ENCODE assay signal across 8 cellular contexts in the genomic region with DNA sequence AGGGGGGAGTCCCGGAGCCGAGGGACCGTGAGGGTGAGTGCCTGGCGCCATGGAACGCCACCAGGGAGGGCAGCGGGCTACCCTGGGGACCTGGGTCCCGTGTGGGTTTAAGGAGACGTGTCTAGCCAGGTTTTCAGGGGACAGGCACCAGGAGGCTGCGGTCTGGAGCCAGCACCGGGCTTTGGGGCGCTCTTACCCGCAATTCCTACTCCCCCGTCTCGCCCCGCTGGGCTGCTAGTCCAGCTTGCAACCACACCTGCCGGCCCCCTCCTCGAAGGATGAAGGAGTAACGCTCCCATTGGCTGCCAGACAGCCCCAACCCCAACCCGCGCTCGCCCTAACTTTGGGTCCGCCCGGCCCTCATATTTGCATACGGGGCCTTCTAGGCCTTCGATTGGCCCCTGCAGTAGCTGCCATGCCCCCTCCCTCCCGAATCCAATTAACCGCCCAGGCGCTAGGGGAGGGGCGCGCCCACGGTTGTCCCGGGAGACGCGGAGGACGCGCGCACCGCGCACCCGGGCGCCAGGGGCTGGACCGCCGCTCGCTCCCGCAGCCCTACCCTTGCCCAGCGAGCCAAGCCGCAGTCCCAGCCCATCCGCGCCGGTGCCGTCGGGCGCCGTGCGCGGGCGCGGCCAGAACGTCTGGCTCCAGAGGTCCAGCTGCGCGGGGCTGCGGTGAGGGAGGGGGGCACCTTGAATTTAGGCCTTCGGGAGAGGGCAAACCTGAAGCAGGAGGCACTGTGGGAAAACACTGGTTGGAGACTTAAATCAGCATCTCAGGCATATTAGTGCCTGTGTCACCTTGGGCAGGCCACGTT. TPM values are rescaled to one million over a fixed set of nuclear protein-coding genes. Genes with fewer than 3 reads are reported as not detected.
DNase-seq lines count a peak whose midpoint lies in the region; ATAC-seq and TF ChIP-seq lines count a peak whose summit lies in the region.

A gene (minus strand): TSS at position 456 of the 817 bp plus-strand sequence. CDS start 157 bp downstream, at position 299.

- H4K20me1 ChIP-seq in BLaER1 treated with 17β-estradiol and CSF1 and Interleukin-3, amounts not matched to agents 10 nM and 100 nM, result peaks cover 0 to 6% (median 0%) of the 10 kb centered on the region in 11 experiments; a peak in 1 of 22 replicates

- WGBS in ovary, 3 donors, result 0 to 1% (median 1%) methylated on average over 48 to 64 of the region's 64 CpGs
- 2% methylated on average over 64 of the region's 64 CpGs for WGBS in thymus

- H3K27me3 ChIP-seq in BLaER1 treated with 17β-estradiol and CSF1 and Interleukin-3, amounts not matched to agents 10 nM and 100 nM, result peaks cover 0 to 59% (median 12%) of the 10 kb centered on the region in 11 experiments; a peak in 12 of 22 replicates
- H3K27me3 ChIP-seq in ovary, result no peaks in the 10 kb centered on the region
- peaks cover 8% of the 10 kb centered on the region for H3K27me3 ChIP-seq in thymus (ENCODE audit: control insufficient read depth, insufficient read depth)

- no peak for TF ChIP-seq POLR2A in ovary (IDR thresholded peaks at IDR 0.05)

- intact Hi-C loops in Right ventricle myocardium inferior (cut with DNase I), result loop anchor here (2.0 kb wide), 1 partner anchor 14 kb away; a partner anchor contains a TSS
- intact Hi-C loops in ovary (cut with DNase I), result loop anchor here in 2 of 4 donors (5.0 kb wide), 1 partner anchor 60 kb away; no protein-coding TSS in a partner anchor

- H3K9ac ChIP-seq in BLaER1 treated with 17β-estradiol and CSF1 and Interleukin-3, amounts not matched to agents 10 nM and 100 nM, result peak within 1 kb of the TSS in 9 of 11 experiments; percentile 23 to 73 (median 51); a peak in 19 of 22 replicates

- peak within 1 kb of the TSS; percentile 83 to 99 (median 96) for H3K4me2 ChIP-seq in BLaER1 treated with 17β-estradiol and CSF1 and Interleukin-3, amounts not matched to agents 10 nM and 100 nM

- ATAC-seq in GM21447 (IDR thresholded peaks at IDR 0.05; ENCODE audit: unreplicated experiment) (peak; percentile 80), Right ventricle myocardium inferior (peak; percentile 99)

- H3K4me1 ChIP-seq in BLaER1 treated with 17β-estradiol and CSF1 and Interleukin-3, amounts not matched to agents 10 nM and 100 nM, result peaks cover 16 to 33% (median 22%) of the 10 kb centered on the region in 10 experiments; a peak in 19 of 20 replicates
- H3K4me1 ChIP-seq in ovary (ENCODE audit: insufficient read depth) (peaks cover 6% of the 10 kb centered on the region), thymus (ENCODE audit: control insufficient read depth, insufficient read depth, low read length) (peaks cover 2% of the 10 kb centered on the region)

- no peak within 1 kb of the TSS; a peak in 1 of 22 replicates for H3K27ac ChIP-seq in BLaER1 treated with 17β-estradiol and CSF1 and Interleukin-3, amounts not matched to agents 10 nM and 100 nM
- no peak within 1 kb of the TSS for H3K27ac ChIP-seq in ovary
- H3K27ac ChIP-seq in thymus (ENCODE audit: low read depth), result no peak within 1 kb of the TSS

- TF ChIP-seq CTCF in ovary (IDR thresholded peaks at IDR 0.05), result no peak

- H3K36me3 ChIP-seq in BLaER1 treated with 17β-estradiol and CSF1 and Interleukin-3, amounts not matched to agents 10 nM and 100 nM, result no peaks in the 10 kb centered on the region
- H3K36me3 ChIP-seq in ovary (no peaks in the 10 kb centered on the region), thymus (ENCODE audit: control insufficient read depth, insufficient read depth) (no peaks in the 10 kb centered on the region)

- H3K9me3 ChIP-seq in BLaER1 treated with 17β-estradiol and CSF1 and Interleukin-3, amounts not matched to agents 10 nM and 100 nM (replicated peaks in 1 of 11), result no peaks in the 10 kb centered on the region
- H3K9me3 ChIP-seq in ovary, result no peaks in the 10 kb centered on the region
- H3K9me3 ChIP-seq in thymus (ENCODE audit: control insufficient read depth), result no peaks in the 10 kb centered on the region

- peak within 1 kb of the TSS; percentile 47 to 70 (median 60) for H3K4me3 ChIP-seq in BLaER1 treated with 17β-estradiol and CSF1 and Interleukin-3, amounts not matched to agents 10 nM and 100 nM
- H3K4me3 ChIP-seq in ovary (peak within 1 kb of the TSS; percentile 44), thymus (ENCODE audit: low read length) (peak within 1 kb of the TSS; percentile 40)

- TF ChIP-seq EP300 in ovary (IDR thresholded peaks at IDR 0.05), result no peak

- DNase-seq in MV-4-11 (lab: John Stamatoyannopoulos, UW) (peak; percentile 77), SK-N-DZ (ENCODE audit: low spot score) (peak; percentile 95), Right ventricle myocardium inferior (ENCODE audit: missing footprints) (peak; percentile 86), ovary (peak; percentile 73 to 86 (median 80))
- peak; percentile 79 for DNase-seq in activated naive CD4-positive, alpha-beta T cell treated with anti-CD3 and anti-CD28 coated beads, Interleukin-2, amount 50 U/mL, for 16 hours

RNA-seq across cellular contexts. Expression of the gene that starts here (rescaled TPM):
- polyA plus RNA-seq in SK-N-DZ (2014; cell fraction: cytosol; rRNA removed), result 0.03 and 0.14 TPM in 2 replicates
- 0.50 and 1.2 TPM in 2 replicates for polyA plus RNA-seq in SK-N-DZ (2014; cell fraction: nucleus; rRNA removed)
- total RNA-seq in Right ventricle myocardium inferior (0.08 TPM), ovary (1 to 10 TPM in 1 of 7 donors, under 1 TPM in 3, not detected in 3; 0.17 to 3.8 (median 0.52) TPM)
- polyA plus RNA-seq in ovary (under 1 TPM; 0.06 to 0.47 TPM), thymus (0.41 TPM)

Comparison
In these comparisons a context has a peak if more than half of its experiments do, and no peak if none do; other contexts are left out.
1. Peak in DNase-seq and ATAC-seq in Right ventricle myocardium inferior; RNA of the gene not detected or under 1 TPM.